13 cellular contexts compared by ENCODE assay signal in genomic region chr10:54133201-54133600, GRCh38.
DNase-seq lines count a peak whose midpoint lies in the region; ATAC-seq and TF ChIP-seq lines count a peak whose summit lies in the region.
"Had no signal": no experiment of that assay in that cellular context is flagged by ENCODE, and none has a peak within 500 bp of the region (broad histone marks: within the 10 kb centered on the region; RNA-seq: fewer than 3 reads in every experiment).

No MANE protein-coding gene starts in this region.

- H3K36me3 Mint-ChIP-seq in progenitor cell of endocrine pancreas (ENCODE audit: insufficient read depth): no peaks in the 10 kb centered on the region
- H3K36me3 Mint-ChIP-seq in stimulated activated memory B cell treated with anti-CD40 and anti-IgM and Interleukin-4, amounts not matched to agents 10 μg/mL and 1 μg/mL and 100 μg/mL, for 72 hours: no peaks in the 10 kb centered on the region

- peak; percentile 40 for TF ChIP-seq CTCF in GM13977 (IDR thresholded peaks at IDR 0.05; ENCODE audit: extremely low read depth, insufficient read depth, missing control alignments)
- peak in 49 of 56 donors; percentile 18 to 65 (median 45) for TF ChIP-seq CTCF in dorsolateral prefrontal cortex (IDR thresholded peaks at IDR 0.05 in 54 of 56, conservative IDR thresholded peaks at IDR 0.05 in 2 of 56; ENCODE audit: low read depth in 1 of 56, partially characterized antibody in 56 of 56)
- TF ChIP-seq CTCF in progenitor cell of endocrine pancreas (IDR thresholded peaks at IDR 0.05; ENCODE audit: unreplicated experiment): peak; percentile 50

- peaks cover 18% of the 10 kb centered on the region for H3K9me3 Mint-ChIP-seq in progenitor cell of endocrine pancreas (ENCODE audit: low read depth)
- peaks cover 6% of the 10 kb centered on the region for H3K9me3 Mint-ChIP-seq in stimulated activated memory B cell treated with anti-CD40 and anti-IgM and Interleukin-4, amounts not matched to agents 10 μg/mL and 1 μg/mL and 100 μg/mL, for 72 hours

- H3K27me3 Mint-ChIP-seq in progenitor cell of endocrine pancreas: no peaks in the 10 kb centered on the region
- no peaks in the 10 kb centered on the region for H3K27me3 Mint-ChIP-seq in stimulated activated memory B cell treated with anti-CD40 and anti-IgM and Interleukin-4, amounts not matched to agents 10 μg/mL and 1 μg/mL and 100 μg/mL, for 72 hours

- no peak overlapping the region for H3K4me3 ChIP-seq in dorsolateral prefrontal cortex
- H3K4me3 ChIP-seq: ascending aorta, HAP-1 had no signal

- no peak overlapping the region for H3K4me3 Mint-ChIP-seq in progenitor cell of endocrine pancreas (ENCODE audit: low read depth)
- H3K4me3 Mint-ChIP-seq in stimulated activated memory B cell treated with anti-CD40 and anti-IgM and Interleukin-4, amounts not matched to agents 10 μg/mL and 1 μg/mL and 100 μg/mL, for 72 hours: no peak overlapping the region

- no peak overlapping the region for H3K27ac ChIP-seq in dorsolateral prefrontal cortex
- H3K27ac ChIP-seq: ascending aorta had no signal

- H3K4me1 Mint-ChIP-seq in progenitor cell of endocrine pancreas (ENCODE audit: low read depth): no peaks in the 10 kb centered on the region
- no peaks in the 10 kb centered on the region for H3K4me1 Mint-ChIP-seq in stimulated activated memory B cell treated with anti-CD40 and anti-IgM and Interleukin-4, amounts not matched to agents 10 μg/mL and 1 μg/mL and 100 μg/mL, for 72 hours

- in situ Hi-C loops in GM13977 (cut with MboI; ENCODE audit: low pct_unique_long_range_greater_than_20kb, low sequenced_read_pairs, unreplicated experiment): no loop called here

- DNase-seq in GM13977 (ENCODE audit: low spot score) (no peak), NCI-H748 treated with DMSO at 0.1 percent for 48 hours (lab: John Stamatoyannopoulos, UW) (peak; percentile 12), dorsolateral prefrontal cortex (no peak), progenitor cell of endocrine pancreas (ENCODE audit: low spot score, unreplicated experiment) (no peak), H4 (ENCODE audit: low spot score) (no peak)
- DNase-seq: NCI-H82; nucleus accumbens; stimulated activated CD4-positive, alpha-beta T cell treated with anti-CD3 and anti-CD28 coated beads, Interleukin-4, amount 100 ng/mL, for 1 hour; substantia nigra had no signal

- no peak overlapping the region for H3K27ac Mint-ChIP-seq in progenitor cell of endocrine pancreas
- H3K27ac Mint-ChIP-seq in stimulated activated memory B cell treated with anti-CD40 and anti-IgM and Interleukin-4, amounts not matched to agents 10 μg/mL and 1 μg/mL and 100 μg/mL, for 72 hours: no peak overlapping the region

- intact Hi-C loops in dorsolateral prefrontal cortex (cut with DNase I): no loop called here

- H3K27me3 ChIP-seq in dorsolateral prefrontal cortex: no peaks in the 10 kb centered on the region
- H3K27me3 ChIP-seq: ascending aorta had no signal

- ATAC-seq in HG02884 (IDR thresholded peaks at IDR 0.05; ENCODE audit: unreplicated experiment): no peak
- no peak for ATAC-seq in stimulated activated memory B cell treated with anti-CD40 and anti-IgM and Interleukin-4, amounts not matched to agents 10 μg/mL and 1 μg/mL and 100 μg/mL, for 72 hours
